In the genomic region with DNA sequence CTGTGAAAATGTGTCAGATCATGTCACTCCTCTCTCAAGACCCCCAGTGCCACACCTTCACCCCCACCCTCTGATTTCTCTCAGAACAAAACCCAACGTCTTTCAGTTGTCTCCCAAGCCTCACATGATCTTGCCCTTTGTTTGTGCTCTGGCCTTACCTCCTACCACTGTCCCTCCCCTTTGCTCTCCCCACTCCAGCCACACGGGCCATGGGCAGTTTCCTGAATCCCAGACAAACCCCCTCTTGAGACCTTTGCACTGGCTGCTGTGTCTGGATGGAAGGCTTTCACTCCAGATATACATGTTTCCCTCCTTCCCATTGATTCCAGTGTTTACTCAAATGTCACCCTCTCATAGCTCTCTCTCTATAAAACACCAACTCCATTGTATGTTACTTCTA, we compare ENCODE assay signal across 18 cellular contexts. TPM values are rescaled to one million over a fixed set of nuclear protein-coding genes. Genes with fewer than 3 reads are reported as not detected.
DNase-seq lines count a peak whose midpoint lies in the region; ATAC-seq, FAIRE-seq and TF ChIP-seq lines count a peak whose summit lies in the region.
"Had no signal": no experiment of that assay in that cellular context is flagged by ENCODE, and none has a peak within 500 bp of the region (broad histone marks: within the 10 kb centered on the region; RNA-seq: fewer than 3 reads in every experiment).

No MANE protein-coding gene starts in this region.

- H3K27me3 Mint-ChIP-seq in neural progenitor cell (ENCODE audit: insufficient read depth, low read depth) = no peaks in the 10 kb centered on the region
- no peaks in the 10 kb centered on the region for H3K27me3 Mint-ChIP-seq in progenitor cell of endocrine pancreas

- no TSS peak for BruUV-seq in HepG2 (replicated peaks; lab: Mats Ljungman, UMichigan)

- 0% methylated on average over 2 of the region's 2 CpGs for WGBS in HepG2 (ENCODE audit: low lambda C conversion rate)
- WGBS in right lobe of liver (ENCODE audit: insufficient coverage, low coverage, low lambda C conversion rate, missing lambda C conversion rate) = 16% methylated on average over 2 of the region's 2 CpGs
- WGBS in heart right ventricle, 2 donors = 23 to 36% methylated on average over 2 of the region's 2 CpGs

- DNase-seq in HepG2 (ENCODE audit: low spot score) = peak; percentile 50
- no peak for DNase-seq in right lobe of liver
- peak; percentile 5 for DNase-seq in neural progenitor cell (ENCODE audit: low spot score)
- DNase-seq in progenitor cell of endocrine pancreas (ENCODE audit: low spot score, unreplicated experiment) = no peak
- DNase-seq in NCI-H1930 (lab: John Stamatoyannopoulos, UW) = no peak
- DNase-seq in heart right ventricle = no peak
- DNase-seq: 8988T; CD4-positive, alpha-beta memory T cell; DMS153; DMS79; GDM1; H9 had no signal

- H4K20me1 ChIP-seq in HepG2 (ENCODE audit: insufficient read depth, low read length) (no peaks in the 10 kb centered on the region), neural progenitor cell (ENCODE audit: low read depth) (no peaks in the 10 kb centered on the region)
- H4K20me1 ChIP-seq: BLaER1 had no signal

- CTCF ChIA-PET in HepG2 (lab: Yijun Ruan, JAX; ENCODE audit: low intra/inter-chr PET ratio, low total read pairs) = no interaction called here

- FAIRE-seq in HepG2 (lab: Jason Lieb, UNC) = peak; percentile 55
- FAIRE-seq: GM12892, GM18507, H1 had no signal

- no peaks in the 10 kb centered on the region for H3K36me3 ChIP-seq in HepG2 (replicated peaks in 1 of 2; ENCODE audit: control insufficient read depth in 1 of 2, insufficient read depth in 2 of 2, low read length in 2 of 2)
- no peaks in the 10 kb centered on the region for H3K36me3 ChIP-seq in right lobe of liver
- H3K36me3 ChIP-seq in neural progenitor cell = no peaks in the 10 kb centered on the region
- no peaks in the 10 kb centered on the region for H3K36me3 ChIP-seq in heart right ventricle
- H3K36me3 ChIP-seq: BLaER1 had no signal

- H3F3A ChIP-seq in neural progenitor cell (ENCODE audit: low read depth) = no peaks in the 10 kb centered on the region

- peaks cover 9% of the 10 kb centered on the region for H3K79me2 ChIP-seq in HepG2 (ENCODE audit: insufficient read depth, low read length)
- peaks cover 14% of the 10 kb centered on the region for H3K79me2 ChIP-seq in neural progenitor cell (ENCODE audit: low read depth)

- H3K27ac Mint-ChIP-seq in neural progenitor cell = peak overlapping the region; percentile 10
- peak overlapping the region; percentile 76 for H3K27ac Mint-ChIP-seq in progenitor cell of endocrine pancreas
- H3K27ac Mint-ChIP-seq: CD14-positive monocyte; CD4-positive, alpha-beta memory T cell; H9 had no signal

- H3K27ac ChIP-seq in HepG2 (ENCODE audit: extremely low read length, insufficient read depth, low read length) = no peak overlapping the region
- no peak overlapping the region for H3K27ac ChIP-seq in right lobe of liver
- H3K27ac ChIP-seq in neural progenitor cell = no peak overlapping the region
- H3K27ac ChIP-seq in heart right ventricle = no peak overlapping the region
- H3K27ac ChIP-seq: BLaER1 had no signal

- POLR2A ChIA-PET in HepG2 (lab: Yijun Ruan, JAX) = no interaction called here

- H3K4me2 ChIP-seq in HepG2 (ENCODE audit: low read depth, low read length) = peak overlapping the region; percentile 55
- no peak overlapping the region for H3K4me2 ChIP-seq in neural progenitor cell
- H3K4me2 ChIP-seq: BLaER1 had no signal

- H3K4me3 Mint-ChIP-seq in neural progenitor cell (no peak overlapping the region), progenitor cell of endocrine pancreas (ENCODE audit: low read depth) (no peak overlapping the region)
- H3K4me3 Mint-ChIP-seq: H9 had no signal

- H2AFZ ChIP-seq in HepG2 (ENCODE audit: low read length) (no peak overlapping the region), neural progenitor cell (replicated peaks) (peak overlapping the region; percentile 60)

- H3K27me3 ChIP-seq in HepG2 (ENCODE audit: control insufficient read depth in 1 of 2, insufficient read depth in 2 of 2, low read length in 2 of 2) (no peaks in the 10 kb centered on the region; a peak in 1 of 5 replicates), right lobe of liver (no peaks in the 10 kb centered on the region), neural progenitor cell (no peaks in the 10 kb centered on the region), heart right ventricle (peaks cover 0 to 5% (median 0%) of the 10 kb centered on the region in 7 donors)
- H3K27me3 ChIP-seq: BLaER1 had no signal

- intact Hi-C loops in HepG2 (cut with micrococcal nuclease; ENCODE audit: unreplicated experiment) (loop anchor here (5.0 to 10.0 kb wide), 3 partner anchors 383 to 731 kb away; no protein-coding TSS in a partner anchor), right lobe of liver (cut with DNase I) (no loop called here), heart right ventricle (cut with DNase I) (loop anchor here in 1 of 10 donors (10.0 kb wide), 1 partner anchor 733 kb away; no protein-coding TSS in a partner anchor)

- no peak for TF ChIP-seq RAD21 in HepG2 (CRISPR knock-in tag; IDR thresholded peaks at IDR 0.05)

- ATAC-seq in HepG2 (peak; percentile 58), right lobe of liver (no peak), GM21723 (IDR thresholded peaks at IDR 0.05; ENCODE audit: unreplicated experiment) (no peak), heart right ventricle (no peak)

- H3K9me3 Mint-ChIP-seq in neural progenitor cell (no peaks in the 10 kb centered on the region), progenitor cell of endocrine pancreas (ENCODE audit: low read depth) (no peaks in the 10 kb centered on the region)
- H3K9me3 Mint-ChIP-seq: H9 had no signal

- peaks cover 33% of the 10 kb centered on the region for H3K4me1 ChIP-seq in HepG2 (ENCODE audit: insufficient read depth, low read length)
- no peaks in the 10 kb centered on the region for H3K4me1 ChIP-seq in right lobe of liver
- H3K4me1 ChIP-seq in neural progenitor cell = peaks cover 6% of the 10 kb centered on the region
- peaks cover 0 to 16% (median 6%) of the 10 kb centered on the region in 9 donors for H3K4me1 ChIP-seq in heart right ventricle

- TF ChIP-seq POLR2A in HepG2 (IDR thresholded peaks at IDR 0.05; ENCODE audit: insufficient read depth in 1 of 2, low read depth in 2 of 2, low read length in 2 of 2) = no peak
- TF ChIP-seq POLR2A in right lobe of liver (IDR thresholded peaks at IDR 0.05) = no peak

- in situ Hi-C loops in HepG2 (cut with HindIII; ENCODE audit: extremely low pct_ligation_motif_present, low pct_unique_long_range_greater_than_20kb) = loop anchor here (10.0 kb wide), 2 partner anchors 583 to 733 kb away; no protein-coding TSS in a partner anchor

- H3K36me3 Mint-ChIP-seq in neural progenitor cell = no peaks in the 10 kb centered on the region
- no peaks in the 10 kb centered on the region for H3K36me3 Mint-ChIP-seq in progenitor cell of endocrine pancreas (ENCODE audit: insufficient read depth)
- H3K36me3 Mint-ChIP-seq: CD14-positive monocyte had no signal

- H3K9me3 ChIP-seq in HepG2 (ENCODE audit: low read length) (no peaks in the 10 kb centered on the region), right lobe of liver (no peaks in the 10 kb centered on the region), neural progenitor cell (ENCODE audit: low read depth) (no peaks in the 10 kb centered on the region), heart right ventricle (no peaks in the 10 kb centered on the region)
- H3K9me3 ChIP-seq: BLaER1 had no signal

- TF ChIP-seq CTCF in HepG2 (CRISPR knock-in tag; IDR thresholded peaks at IDR 0.05) (no peak), right lobe of liver (IDR thresholded peaks at IDR 0.05) (no peak), neural progenitor cell (IDR thresholded peaks at IDR 0.05) (no peak), progenitor cell of endocrine pancreas (IDR thresholded peaks at IDR 0.05; ENCODE audit: unreplicated experiment) (no peak), heart right ventricle (IDR thresholded peaks at IDR 0.05) (no peak)

- H3K4me3 ChIP-seq in HepG2 (replicated peaks in 1 of 3; ENCODE audit: insufficient read depth in 1 of 3, low read depth in 2 of 3, low read length in 3 of 3) = 0 out of 6 replicates have a peak overlapping the region, but pooled peaks of 1 of the 3 experiments have one; percentile 15
- no peak overlapping the region for H3K4me3 ChIP-seq in right lobe of liver
- H3K4me3 ChIP-seq in neural progenitor cell = no peak overlapping the region
- H3K4me3 ChIP-seq in heart right ventricle = no peak overlapping the region
- H3K4me3 ChIP-seq: BLaER1 had no signal

- H3K9ac ChIP-seq in HepG2 (ENCODE audit: insufficient read depth, low read depth, low read length) = no peak overlapping the region
- H3K9ac ChIP-seq in neural progenitor cell = no peak overlapping the region
- H3K9ac ChIP-seq: BLaER1 had no signal

- H3K4me1 Mint-ChIP-seq in neural progenitor cell = peaks cover 12% of the 10 kb centered on the region
- peaks cover 23% of the 10 kb centered on the region for H3K4me1 Mint-ChIP-seq in progenitor cell of endocrine pancreas (ENCODE audit: low read depth)

- TF ChIP-seq EP300 in HepG2 (IDR thresholded peaks at IDR 0.05; ENCODE audit: low read depth in 2 of 2, low read length in 2 of 2) (0 out of 4 replicates have a peak, but pooled peaks of 1 of the 2 experiments have one; percentile 9), HepG2 (CRISPR knock-in tag; IDR thresholded peaks at IDR 0.05; ENCODE audit: borderline replicate concordance) (no peak)

RNA-seq across cellular contexts. Expression of gene CENPE, which starts 3.6 kb away (rescaled TPM):
- total RNA-seq in HepG2 (2016; rRNA removed; fragmentation: Illumina TruSeq; extraction: Trizol) (19.8 and 38.0 TPM in 2 replicates), right lobe of liver (1 to 10 TPM in 2 of 6 experiments, under 1 TPM in 3, not detected in 1; 0.63 to 1.7 (median 0.93) TPM), neural progenitor cell (ENCODE audit: low replicate concordance) (55.7 and 95.2 TPM in 2 replicates), progenitor cell of endocrine pancreas (16.5 and 17.0 TPM in 2 replicates), heart right ventricle (1 to 10 TPM in 3 of 10 donors, under 1 TPM in 7; 0.25 to 2.6 (median 0.72) TPM)
- 1.2 and 1.5 TPM in 2 replicates for total RNA-seq in HepG2 (2016; cell fraction: cytosol; rRNA removed; fragmentation: Illumina TruSeq; extraction: Trizol; ENCODE audit: low read depth)
- 17.1 and 31.3 TPM in 2 replicates for total RNA-seq in HepG2 (2016; cell fraction: insoluble cytoplasmic fraction; rRNA removed; fragmentation: Illumina TruSeq; extraction: Trizol)
- 3.9 and 4.1 TPM in 2 replicates for total RNA-seq in HepG2 (2016; cell fraction: membrane; rRNA removed; fragmentation: Illumina TruSeq; extraction: Trizol)
- 39.1 and 41.0 TPM in 2 replicates for total RNA-seq in HepG2 (2016; cell fraction: nucleus; rRNA removed; fragmentation: Illumina TruSeq; extraction: Trizol)
- polyA plus RNA-seq in HepG2 (2011; rRNA removed) (1.1 and 2.1 TPM in 2 replicates), heart right ventricle (under 1 TPM; 0.09 to 0.15 TPM)
- polyA plus RNA-seq in HepG2 (2011; cell fraction: cytosol; rRNA removed) = 0.63 and 0.66 TPM in 2 replicates
- 1.4 and 2.0 TPM in 2 replicates for polyA plus RNA-seq in HepG2 (2011; cell fraction: nucleus; rRNA removed)
- 1.9 and 5.7 TPM in 2 replicates for polyA plus RNA-seq in HepG2 (2012)
- polyA plus RNA-seq in HepG2 (2016; cell fraction: cytosol; fragmentation: Illumina TruSeq; extraction: Trizol; ENCODE audit: low read depth) = 0.17 and 0.21 TPM in 2 replicates
- 13.6 and 16.1 TPM in 2 replicates for polyA plus RNA-seq in HepG2 (2016; cell fraction: insoluble cytoplasmic fraction; fragmentation: Illumina TruSeq; extraction: Trizol; ENCODE audit: low read depth)
- polyA plus RNA-seq in HepG2 (2016; cell fraction: membrane; fragmentation: Illumina TruSeq; extraction: Trizol; ENCODE audit: low read depth) = 0.65 and 0.90 TPM in 2 replicates
- 23.5 and 24.3 TPM in 2 replicates for polyA plus RNA-seq in HepG2 (2016; cell fraction: nucleus; fragmentation: Illumina TruSeq; extraction: Trizol; ENCODE audit: insufficient read depth, low read depth)
- 3.1 and 4.2 TPM in 2 replicates for polyA minus RNA-seq in HepG2 (2011; rRNA and poly(A)+ RNA removed; ENCODE audit: low replicate concordance)
- polyA minus RNA-seq in HepG2 (2011; cell fraction: cytosol; rRNA and poly(A)+ RNA removed) = 2.8 and 4.2 TPM in 2 replicates
- polyA minus RNA-seq in HepG2 (2011; cell fraction: nucleus; rRNA and poly(A)+ RNA removed) = 20.9 and 24.8 TPM in 2 replicates

Comparison
In these comparisons a context has a peak if more than half of its experiments do, and no peak if none do; other contexts are left out.
1. DNase-seq: peak in HepG2 (single experiment) and neural progenitor cell (single experiment); none in right lobe of liver (0 of 3), progenitor cell of endocrine pancreas (single experiment), NCI-H1930 (0 of 2) and heart right ventricle (0 of 2).